ENCODE assay signal across 1 cellular context in the genomic region with DNA sequence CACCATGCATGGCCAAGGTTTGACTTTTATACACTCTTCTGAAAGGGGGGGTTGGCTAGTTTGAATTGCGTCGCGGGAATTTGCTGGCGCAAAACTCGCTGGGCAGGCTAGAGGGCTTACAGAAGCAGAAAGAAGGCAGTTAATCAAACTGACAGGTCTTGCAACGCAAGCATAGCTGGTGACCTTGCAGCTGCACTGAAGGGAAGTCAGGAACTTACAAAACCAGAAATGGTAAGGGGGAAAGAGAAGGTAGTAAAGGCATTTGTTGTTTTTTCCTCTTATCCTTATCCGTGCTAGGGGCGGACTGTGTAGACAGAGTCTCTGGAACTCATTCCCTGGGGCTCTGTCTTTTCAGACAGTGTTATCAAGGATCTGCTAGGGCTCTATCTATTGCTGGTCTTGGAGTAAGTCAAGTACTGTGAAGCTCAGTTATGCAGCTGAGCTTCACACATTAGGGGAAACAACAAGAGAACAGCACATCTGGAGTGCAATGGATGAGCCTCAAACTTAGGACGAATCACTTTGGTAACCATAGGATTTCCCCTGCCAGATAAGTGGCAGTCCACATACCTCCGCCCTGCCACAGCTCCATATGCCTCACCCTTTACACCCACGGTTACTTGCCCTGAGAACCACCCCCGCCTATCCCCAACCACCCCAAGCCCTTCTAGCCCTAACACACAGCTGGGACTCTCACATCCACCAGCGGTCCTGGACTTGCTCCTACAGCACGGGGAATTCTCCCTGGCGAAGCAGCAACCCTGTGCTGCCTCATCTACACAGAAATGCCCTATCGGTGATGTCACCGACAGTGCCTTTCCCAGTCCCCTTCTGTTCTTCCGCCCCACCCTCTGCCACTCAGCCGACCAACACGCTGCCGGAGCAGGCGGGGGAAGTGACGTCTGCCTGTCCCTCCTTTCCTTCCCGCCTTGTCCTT.
A peak's percentile ranks its signal among the peaks of the same experiment; 100 is the strongest.
TF ChIP-seq lines count a peak whose summit lies in the region.

No MANE protein-coding gene starts in this region.

TF ChIP-seq in HEK293, 187 proteins besides CTCF, POLR2A, EP300 and RAD21 (continued from another document and continues in another):
- no peak for TF ChIP-seq ZNF518A (tag by site-specific recombination; conservative IDR thresholded peaks at IDR 0.05; ENCODE audit: low read depth)
- TF ChIP-seq, protein P1, sequence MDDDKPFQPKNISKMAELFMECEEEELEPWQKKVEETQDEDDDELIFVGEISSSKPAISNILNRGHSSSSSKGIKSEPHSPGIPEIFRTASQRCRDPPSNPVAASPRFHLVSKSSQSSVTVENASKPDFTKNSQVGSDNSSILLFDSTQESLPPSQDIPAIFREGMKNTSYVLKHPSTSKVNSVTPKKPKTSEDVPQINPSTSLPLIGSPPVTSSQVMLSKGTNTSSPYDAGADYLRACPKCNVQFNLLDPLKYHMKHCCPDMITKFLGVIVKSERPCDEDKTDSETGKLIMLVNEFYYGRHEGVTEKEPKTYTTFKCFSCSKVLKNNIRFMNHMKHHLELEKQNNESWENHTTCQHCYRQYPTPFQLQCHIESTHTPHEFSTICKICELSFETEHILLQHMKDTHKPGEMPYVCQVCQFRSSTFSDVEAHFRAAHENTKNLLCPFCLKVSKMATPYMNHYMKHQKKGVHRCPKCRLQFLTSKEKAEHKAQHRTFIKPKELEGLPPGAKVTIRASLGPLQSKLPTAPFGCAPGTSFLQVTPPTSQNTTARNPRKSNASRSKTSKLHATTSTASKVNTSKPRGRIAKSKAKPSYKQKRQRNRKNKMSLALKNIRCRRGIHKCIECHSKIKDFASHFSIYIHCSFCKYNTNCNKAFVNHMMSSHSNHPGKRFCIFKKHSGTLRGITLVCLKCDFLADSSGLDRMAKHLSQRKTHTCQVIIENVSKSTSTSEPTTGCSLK (tag by site-specific recombination; IDR thresholded peaks at IDR 0.05): no peak
- TF ChIP-seq ZNF140 (tag by site-specific recombination; IDR thresholded peaks at IDR 0.05): no peak
- no peak for TF ChIP-seq BCL11A (tag by site-specific recombination; IDR thresholded peaks at IDR 0.05; ENCODE audit: low read depth)
- no peak for TF ChIP-seq ZNF26 (tag by site-specific recombination; IDR thresholded peaks at IDR 0.05)
- TF ChIP-seq ZNF112 (tag by site-specific recombination; IDR thresholded peaks at IDR 0.05): no peak
- no peak for TF ChIP-seq GFI1B (tag by site-specific recombination; IDR thresholded peaks at IDR 0.05)
- TF ChIP-seq, protein P2, sequence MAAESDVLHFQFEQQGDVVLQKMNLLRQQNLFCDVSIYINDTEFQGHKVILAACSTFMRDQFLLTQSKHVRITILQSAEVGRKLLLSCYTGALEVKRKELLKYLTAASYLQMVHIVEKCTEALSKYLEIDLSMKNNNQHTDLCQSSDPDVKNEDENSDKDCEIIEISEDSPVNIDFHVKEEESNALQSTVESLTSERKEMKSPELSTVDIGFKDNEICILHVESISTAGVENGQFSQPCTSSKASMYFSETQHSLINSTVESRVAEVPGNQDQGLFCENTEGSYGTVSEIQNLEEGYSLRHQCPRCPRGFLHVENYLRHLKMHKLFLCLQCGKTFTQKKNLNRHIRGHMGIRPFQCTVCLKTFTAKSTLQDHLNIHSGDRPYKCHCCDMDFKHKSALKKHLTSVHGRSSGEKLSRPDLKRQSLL (tag by site-specific recombination; IDR thresholded peaks at IDR 0.05): no peak
- no peak for TF ChIP-seq KLF16 (tag by site-specific recombination; IDR thresholded peaks at IDR 0.05)
- TF ChIP-seq ZNF549 (tag by site-specific recombination; IDR thresholded peaks at IDR 0.05): no peak
- no peak for TF ChIP-seq PRDM2 (tag by site-specific recombination; IDR thresholded peaks at IDR 0.05; ENCODE audit: borderline replicate concordance)
- peak; percentile 60 for TF ChIP-seq GLIS1 (tag by site-specific recombination; IDR thresholded peaks at IDR 0.05)
- TF ChIP-seq, protein P3, sequence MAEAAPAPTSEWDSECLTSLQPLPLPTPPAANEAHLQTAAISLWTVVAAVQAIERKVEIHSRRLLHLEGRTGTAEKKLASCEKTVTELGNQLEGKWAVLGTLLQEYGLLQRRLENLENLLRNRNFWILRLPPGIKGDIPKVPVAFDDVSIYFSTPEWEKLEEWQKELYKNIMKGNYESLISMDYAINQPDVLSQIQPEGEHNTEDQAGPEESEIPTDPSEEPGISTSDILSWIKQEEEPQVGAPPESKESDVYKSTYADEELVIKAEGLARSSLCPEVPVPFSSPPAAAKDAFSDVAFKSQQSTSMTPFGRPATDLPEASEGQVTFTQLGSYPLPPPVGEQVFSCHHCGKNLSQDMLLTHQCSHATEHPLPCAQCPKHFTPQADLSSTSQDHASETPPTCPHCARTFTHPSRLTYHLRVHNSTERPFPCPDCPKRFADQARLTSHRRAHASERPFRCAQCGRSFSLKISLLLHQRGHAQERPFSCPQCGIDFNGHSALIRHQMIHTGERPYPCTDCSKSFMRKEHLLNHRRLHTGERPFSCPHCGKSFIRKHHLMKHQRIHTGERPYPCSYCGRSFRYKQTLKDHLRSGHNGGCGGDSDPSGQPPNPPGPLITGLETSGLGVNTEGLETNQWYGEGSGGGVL (tag by site-specific recombination; IDR thresholded peaks at IDR 0.05): no peak
- no peak for TF ChIP-seq GLI2 (tag by site-specific recombination; IDR thresholded peaks at IDR 0.05; ENCODE audit: borderline replicate concordance, low read depth)
- peak; percentile 89 for TF ChIP-seq KLF17 (tag by site-specific recombination; IDR thresholded peaks at IDR 0.05)
- no peak for TF ChIP-seq BCL6B (tag by site-specific recombination; IDR thresholded peaks at IDR 0.05)
- peak; percentile 17; the same call in 1 of the 2 replicates for TF ChIP-seq ZIC2 (tag by site-specific recombination; IDR thresholded peaks at IDR 0.05)
- peak; percentile 80 for TF ChIP-seq ZFHX2 (tag by site-specific recombination; conservative IDR thresholded peaks at IDR 0.05)
- peak; percentile 22; the same call in 1 of the 2 replicates for TF ChIP-seq ZEB2 (tag by site-specific recombination; IDR thresholded peaks at IDR 0.05)
- no peak for TF ChIP-seq SCRT2 (tag by site-specific recombination; IDR thresholded peaks at IDR 0.05)
- no peak for TF ChIP-seq ZNF707 (tag by site-specific recombination; IDR thresholded peaks at IDR 0.05)
- no peak for TF ChIP-seq ZNF548 (tag by site-specific recombination; IDR thresholded peaks at IDR 0.05)
- TF ChIP-seq ZNF776 (tag by site-specific recombination; IDR thresholded peaks at IDR 0.05; ENCODE audit: borderline replicate concordance): no peak
- no peak; the same call in 1 of the 2 replicates for TF ChIP-seq KLF10 (tag by site-specific recombination; IDR thresholded peaks at IDR 0.05)
- TF ChIP-seq ZBTB20 (tag by site-specific recombination; IDR thresholded peaks at IDR 0.05): peak; percentile 57; the same call in 1 of the 2 replicates
